20 cellular contexts compared by ENCODE assay signal in genomic region chr4:67809502-67809901, GRCh38. TPM values are rescaled to one million over a fixed set of nuclear protein-coding genes. Genes with fewer than 3 reads are reported as not detected.
"Had no signal": no experiment of that assay in that cellular context is flagged by ENCODE, and none has a peak within 500 bp of the region (broad histone marks: within the 10 kb centered on the region; RNA-seq: fewer than 3 reads in every experiment).

No MANE protein-coding gene starts in this region.

- H3K27me3 Mint-ChIP-seq: activated naive CD8-positive, alpha-beta T cell treated with anti-CD3 and anti-CD28 coated beads, Interleukin-2, amount 50 U/mL, for 24 hours; stimulated activated naive CD8-positive, alpha-beta T cell treated with anti-CD3 and anti-CD28 coated beads, Interleukin-15, Interleukin-2, amounts not matched to agents 100 ng/mL and 50 ng/mL, for 24 hours had no signal

- DNase-seq: activated CD4-positive, alpha-beta T cell treated with anti-CD3 and anti-CD28 coated beads, Interleukin-2, amount 50 U/mL, for 1 hour; activated CD8-positive, alpha-beta memory T cell treated with anti-CD3 and anti-CD28 coated beads for 24 hours; activated naive CD4-positive, alpha-beta T cell treated with anti-CD3 and anti-CD28 coated beads for 36 hours; activated naive CD8-positive, alpha-beta T cell treated with anti-CD3 and anti-CD28 coated beads, Interleukin-2, amount 50 U/mL, for 24 hours; dorsolateral prefrontal cortex; hippocampal formation; psoas muscle; SW 1271 had no signal

- H3K4me3 ChIP-seq: ascending aorta, dorsolateral prefrontal cortex, esophagus muscularis mucosa, psoas muscle, suprapubic skin, upper lobe of left lung had no signal

- H3K4me3 Mint-ChIP-seq: activated naive CD4-positive, alpha-beta T cell treated with anti-CD3 and anti-CD28 coated beads for 36 hours; activated naive CD8-positive, alpha-beta T cell treated with anti-CD3 and anti-CD28 coated beads, Interleukin-2, amount 50 U/mL, for 24 hours; activated T-helper 1 cell treated with anti-CD3 and anti-CD28 coated beads, Interleukin-12 subunit alpha, Interleukin-12 subunit beta, Interleukin-2, Interleukin-4 antibody, amounts not matched to agents 30 ng/mL and 10 ng/mL and 1 ng/mL, durations not matched to agents 14 hours and 24 hours and 36 hours; nephron; stimulated activated naive CD8-positive, alpha-beta T cell treated with anti-CD3 and anti-CD28 coated beads, Interleukin-15, Interleukin-2, amounts not matched to agents 100 ng/mL and 50 ng/mL, for 24 hours; T-helper 2 cell treated with Interferon-gamma antibody and Interleukin-4, amounts not matched to agents 5 μg/mL and 100 μg/mL, for 36 hours had no signal

- H3K27ac ChIP-seq: ascending aorta, dorsolateral prefrontal cortex, esophagus muscularis mucosa, psoas muscle, suprapubic skin, upper lobe of left lung had no signal

- H3K4me1 Mint-ChIP-seq: activated naive CD8-positive, alpha-beta T cell treated with anti-CD3 and anti-CD28 coated beads, Interleukin-2, amount 50 U/mL, for 24 hours; nephron had no signal

- H3K27me3 ChIP-seq: ascending aorta, dorsolateral prefrontal cortex, esophagus muscularis mucosa, suprapubic skin, upper lobe of left lung had no signal

- H3K36me3 ChIP-seq: ascending aorta, suprapubic skin, upper lobe of left lung had no signal

- ATAC-seq: activated naive CD8-positive, alpha-beta T cell treated with anti-CD3 and anti-CD28 coated beads, Interleukin-2, amount 50 U/mL, for 24 hours; psoas muscle; sciatic nerve had no signal

- H3K4me1 ChIP-seq: ascending aorta, esophagus muscularis mucosa, psoas muscle, suprapubic skin, upper lobe of left lung had no signal

- H3K27ac Mint-ChIP-seq: activated naive CD4-positive, alpha-beta T cell treated with anti-CD3 and anti-CD28 coated beads for 36 hours; activated naive CD8-positive, alpha-beta T cell treated with anti-CD3 and anti-CD28 coated beads, Interleukin-2, amount 50 U/mL, for 24 hours; activated T-helper 1 cell treated with anti-CD3 and anti-CD28 coated beads, Interleukin-12 subunit alpha, Interleukin-12 subunit beta, Interleukin-2, Interleukin-4 antibody, amounts not matched to agents 30 ng/mL and 10 ng/mL and 1 ng/mL, durations not matched to agents 14 hours and 24 hours and 36 hours; nephron; stimulated activated naive CD8-positive, alpha-beta T cell treated with anti-CD3 and anti-CD28 coated beads, Interleukin-15, Interleukin-2, amounts not matched to agents 100 ng/mL and 50 ng/mL, for 24 hours; T-helper 2 cell treated with Interferon-gamma antibody and Interleukin-4, amounts not matched to agents 5 μg/mL and 100 μg/mL, for 36 hours had no signal

RNA-seq across cellular contexts. Expression of gene GNRHR, which starts 55.3 kb away (rescaled TPM):
- total RNA-seq: activated naive CD4-positive, alpha-beta T cell treated with anti-CD3 and anti-CD28 coated beads for 36 hours; activated T-helper 1 cell treated with anti-CD3 and anti-CD28 coated beads, Interleukin-12 subunit alpha, Interleukin-12 subunit beta, Interleukin-2, Interleukin-4 antibody, amounts not matched to agents 30 ng/mL and 10 ng/mL and 1 ng/mL, durations not matched to agents 14 hours and 24 hours and 36 hours; ascending aorta; chondrocyte; dorsolateral prefrontal cortex; liver; omental fat pad; psoas muscle; sciatic nerve; suprapubic skin; upper lobe of left lung had no signal
- polyA plus RNA-seq: psoas muscle had no signal
